Comparison of ENCODE assay signal across 1 cellular context in the genomic region with DNA sequence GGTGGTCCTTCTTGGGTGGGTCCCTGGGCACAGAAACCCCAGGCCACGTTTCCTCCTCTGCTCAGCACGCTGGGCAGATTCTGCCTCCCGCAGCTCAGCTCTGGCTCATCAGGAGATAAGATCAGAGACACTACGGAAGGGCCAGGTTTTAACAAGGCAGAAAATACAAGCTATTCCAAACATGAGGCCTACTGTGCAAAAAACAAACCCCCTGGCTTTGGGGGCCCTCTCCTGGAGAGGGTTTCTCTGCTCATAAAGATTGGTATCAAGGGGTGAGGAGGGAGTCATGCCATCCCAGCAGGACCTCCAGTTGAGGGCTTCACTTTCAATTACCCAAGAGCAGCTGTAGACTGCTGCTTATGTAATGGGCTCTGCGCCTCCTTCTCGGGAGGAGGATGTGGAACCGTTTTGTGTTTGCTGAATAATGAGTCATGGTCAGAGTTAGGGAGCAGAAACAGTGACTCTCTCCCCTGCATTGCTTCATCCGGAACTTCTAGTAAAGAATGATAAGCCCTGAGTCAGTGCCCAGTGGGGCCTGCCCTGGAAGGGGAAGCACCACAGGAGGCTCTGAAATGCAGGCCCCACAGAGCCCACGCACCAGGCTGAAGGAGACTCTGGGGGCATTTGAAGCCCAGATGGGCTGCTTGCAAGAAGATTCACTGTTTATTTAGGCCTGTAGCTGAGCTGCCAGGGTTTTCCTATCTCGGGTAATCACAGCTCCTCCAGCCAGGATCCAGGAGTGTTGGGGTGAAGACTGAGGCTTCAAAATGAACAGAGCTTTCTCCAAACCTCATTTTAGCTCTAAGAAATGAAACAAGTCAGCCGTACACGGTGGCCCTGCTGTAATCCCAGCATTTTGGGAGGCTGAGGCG.
TF ChIP-seq lines count a peak whose summit lies in the region.

No MANE protein-coding gene starts in this region.

TF ChIP-seq in HepG2, 621 proteins besides CTCF, POLR2A, EP300 and RAD21 (continued from another document and continues in another):
- TF ChIP-seq, protein P1, sequence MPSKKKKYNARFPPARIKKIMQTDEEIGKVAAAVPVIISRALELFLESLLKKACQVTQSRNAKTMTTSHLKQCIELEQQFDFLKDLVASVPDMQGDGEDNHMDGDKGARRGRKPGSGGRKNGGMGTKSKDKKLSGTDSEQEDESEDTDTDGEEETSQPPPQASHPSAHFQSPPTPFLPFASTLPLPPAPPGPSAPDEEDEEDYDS (CRISPR knock-in tag; IDR thresholded peaks at IDR 0.05): 0 out of 2 replicates have a peak, but pooled peaks have one; percentile 23
- TF ChIP-seq ZNF512 (CRISPR knock-in tag; IDR thresholded peaks at IDR 0.05) (no peak), ZBTB3 (CRISPR knock-in tag; IDR thresholded peaks at IDR 0.05; ENCODE audit: borderline replicate concordance, low read depth) (no peak), PITX1 (CRISPR knock-in tag; IDR thresholded peaks at IDR 0.05) (peak; percentile 82), ZNF234 (CRISPR knock-in tag; conservative IDR thresholded peaks at IDR 0.05) (no peak), NCOA2 (CRISPR knock-in tag; IDR thresholded peaks at IDR 0.05) (peak; percentile 78), PRDM10 (CRISPR knock-in tag; IDR thresholded peaks at IDR 0.05; ENCODE audit: low read depth) (peak; percentile 79), SMYD3 (CRISPR knock-in tag; IDR thresholded peaks at IDR 0.05) (no peak), ZSCAN22 (CRISPR knock-in tag; IDR thresholded peaks at IDR 0.05) (no peak), ZNF782 (CRISPR knock-in tag; IDR thresholded peaks at IDR 0.05; ENCODE audit: borderline replicate concordance) (no peak), FOSL2 (CRISPR knock-in tag; IDR thresholded peaks at IDR 0.05) (peak; percentile 99), ZNF441 (CRISPR knock-in tag; IDR thresholded peaks at IDR 0.05; ENCODE audit: borderline replicate concordance) (peak; percentile 53; the same call in 1 of the 2 replicates), SNAI1 (CRISPR knock-in tag; IDR thresholded peaks at IDR 0.05; ENCODE audit: borderline replicate concordance) (no peak), ZZZ3 (CRISPR knock-in tag; IDR thresholded peaks at IDR 0.05; ENCODE audit: borderline replicate concordance) (no peak; the same call in 1 of the 2 replicates), SAP130 (CRISPR knock-in tag; IDR thresholded peaks at IDR 0.05; ENCODE audit: low read depth) (peak; percentile 86), ZSCAN25 (CRISPR knock-in tag; IDR thresholded peaks at IDR 0.05) (peak; percentile 81; the same call in 1 of the 2 replicates), NFIC (IDR thresholded peaks at IDR 0.05; ENCODE audit: low read length) (0 out of 2 replicates have a peak, but pooled peaks have one; percentile 26), HMGXB3 (CRISPR knock-in tag; IDR thresholded peaks at IDR 0.05; ENCODE audit: borderline replicate concordance) (peak; percentile 71; the same call in 1 of the 2 replicates), SMARCC2 (IDR thresholded peaks at IDR 0.05) (0 out of 2 replicates have a peak, but pooled peaks have one; percentile 34), CC2D1A (CRISPR knock-in tag; IDR thresholded peaks at IDR 0.05) (no peak), KAT8 (CRISPR knock-in tag; IDR thresholded peaks at IDR 0.05) (peak; percentile 89)
- TF ChIP-seq, protein P2, sequence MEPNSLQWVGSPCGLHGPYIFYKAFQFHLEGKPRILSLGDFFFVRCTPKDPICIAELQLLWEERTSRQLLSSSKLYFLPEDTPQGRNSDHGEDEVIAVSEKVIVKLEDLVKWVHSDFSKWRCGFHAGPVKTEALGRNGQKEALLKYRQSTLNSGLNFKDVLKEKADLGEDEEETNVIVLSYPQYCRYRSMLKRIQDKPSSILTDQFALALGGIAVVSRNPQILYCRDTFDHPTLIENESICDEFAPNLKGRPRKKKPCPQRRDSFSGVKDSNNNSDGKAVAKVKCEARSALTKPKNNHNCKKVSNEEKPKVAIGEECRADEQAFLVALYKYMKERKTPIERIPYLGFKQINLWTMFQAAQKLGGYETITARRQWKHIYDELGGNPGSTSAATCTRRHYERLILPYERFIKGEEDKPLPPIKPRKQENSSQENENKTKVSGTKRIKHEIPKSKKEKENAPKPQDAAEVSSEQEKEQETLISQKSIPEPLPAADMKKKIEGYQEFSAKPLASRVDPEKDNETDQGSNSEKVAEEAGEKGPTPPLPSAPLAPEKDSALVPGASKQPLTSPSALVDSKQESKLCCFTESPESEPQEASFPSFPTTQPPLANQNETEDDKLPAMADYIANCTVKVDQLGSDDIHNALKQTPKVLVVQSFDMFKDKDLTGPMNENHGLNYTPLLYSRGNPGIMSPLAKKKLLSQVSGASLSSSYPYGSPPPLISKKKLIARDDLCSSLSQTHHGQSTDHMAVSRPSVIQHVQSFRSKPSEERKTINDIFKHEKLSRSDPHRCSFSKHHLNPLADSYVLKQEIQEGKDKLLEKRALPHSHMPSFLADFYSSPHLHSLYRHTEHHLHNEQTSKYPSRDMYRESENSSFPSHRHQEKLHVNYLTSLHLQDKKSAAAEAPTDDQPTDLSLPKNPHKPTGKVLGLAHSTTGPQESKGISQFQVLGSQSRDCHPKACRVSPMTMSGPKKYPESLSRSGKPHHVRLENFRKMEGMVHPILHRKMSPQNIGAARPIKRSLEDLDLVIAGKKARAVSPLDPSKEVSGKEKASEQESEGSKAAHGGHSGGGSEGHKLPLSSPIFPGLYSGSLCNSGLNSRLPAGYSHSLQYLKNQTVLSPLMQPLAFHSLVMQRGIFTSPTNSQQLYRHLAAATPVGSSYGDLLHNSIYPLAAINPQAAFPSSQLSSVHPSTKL (CRISPR knock-in tag; IDR thresholded peaks at IDR 0.05): peak; percentile 96
- TF ChIP-seq, protein P3, sequence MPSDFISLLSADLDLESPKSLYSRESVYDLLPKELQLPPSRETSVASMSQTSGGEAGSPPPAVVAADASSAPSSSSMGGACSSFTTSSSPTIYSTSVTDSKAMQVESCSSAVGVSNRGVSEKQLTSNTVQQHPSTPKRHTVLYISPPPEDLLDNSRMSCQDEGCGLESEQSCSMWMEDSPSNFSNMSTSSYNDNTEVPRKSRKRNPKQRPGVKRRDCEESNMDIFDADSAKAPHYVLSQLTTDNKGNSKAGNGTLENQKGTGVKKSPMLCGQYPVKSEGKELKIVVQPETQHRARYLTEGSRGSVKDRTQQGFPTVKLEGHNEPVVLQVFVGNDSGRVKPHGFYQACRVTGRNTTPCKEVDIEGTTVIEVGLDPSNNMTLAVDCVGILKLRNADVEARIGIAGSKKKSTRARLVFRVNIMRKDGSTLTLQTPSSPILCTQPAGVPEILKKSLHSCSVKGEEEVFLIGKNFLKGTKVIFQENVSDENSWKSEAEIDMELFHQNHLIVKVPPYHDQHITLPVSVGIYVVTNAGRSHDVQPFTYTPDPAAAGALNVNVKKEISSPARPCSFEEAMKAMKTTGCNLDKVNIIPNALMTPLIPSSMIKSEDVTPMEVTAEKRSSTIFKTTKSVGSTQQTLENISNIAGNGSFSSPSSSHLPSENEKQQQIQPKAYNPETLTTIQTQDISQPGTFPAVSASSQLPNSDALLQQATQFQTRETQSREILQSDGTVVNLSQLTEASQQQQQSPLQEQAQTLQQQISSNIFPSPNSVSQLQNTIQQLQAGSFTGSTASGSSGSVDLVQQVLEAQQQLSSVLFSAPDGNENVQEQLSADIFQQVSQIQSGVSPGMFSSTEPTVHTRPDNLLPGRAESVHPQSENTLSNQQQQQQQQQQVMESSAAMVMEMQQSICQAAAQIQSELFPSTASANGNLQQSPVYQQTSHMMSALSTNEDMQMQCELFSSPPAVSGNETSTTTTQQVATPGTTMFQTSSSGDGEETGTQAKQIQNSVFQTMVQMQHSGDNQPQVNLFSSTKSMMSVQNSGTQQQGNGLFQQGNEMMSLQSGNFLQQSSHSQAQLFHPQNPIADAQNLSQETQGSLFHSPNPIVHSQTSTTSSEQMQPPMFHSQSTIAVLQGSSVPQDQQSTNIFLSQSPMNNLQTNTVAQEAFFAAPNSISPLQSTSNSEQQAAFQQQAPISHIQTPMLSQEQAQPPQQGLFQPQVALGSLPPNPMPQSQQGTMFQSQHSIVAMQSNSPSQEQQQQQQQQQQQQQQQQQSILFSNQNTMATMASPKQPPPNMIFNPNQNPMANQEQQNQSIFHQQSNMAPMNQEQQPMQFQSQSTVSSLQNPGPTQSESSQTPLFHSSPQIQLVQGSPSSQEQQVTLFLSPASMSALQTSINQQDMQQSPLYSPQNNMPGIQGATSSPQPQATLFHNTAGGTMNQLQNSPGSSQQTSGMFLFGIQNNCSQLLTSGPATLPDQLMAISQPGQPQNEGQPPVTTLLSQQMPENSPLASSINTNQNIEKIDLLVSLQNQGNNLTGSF (CRISPR knock-in tag; IDR thresholded peaks at IDR 0.05): no peak
- TF ChIP-seq, protein P4, sequence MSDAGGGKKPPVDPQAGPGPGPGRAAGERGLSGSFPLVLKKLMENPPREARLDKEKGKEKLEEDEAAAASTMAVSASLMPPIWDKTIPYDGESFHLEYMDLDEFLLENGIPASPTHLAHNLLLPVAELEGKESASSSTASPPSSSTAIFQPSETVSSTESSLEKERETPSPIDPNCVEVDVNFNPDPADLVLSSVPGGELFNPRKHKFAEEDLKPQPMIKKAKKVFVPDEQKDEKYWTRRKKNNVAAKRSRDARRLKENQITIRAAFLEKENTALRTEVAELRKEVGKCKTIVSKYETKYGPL (CRISPR knock-in tag; IDR thresholded peaks at IDR 0.05): peak; percentile 96
- TF ChIP-seq, protein P5, sequence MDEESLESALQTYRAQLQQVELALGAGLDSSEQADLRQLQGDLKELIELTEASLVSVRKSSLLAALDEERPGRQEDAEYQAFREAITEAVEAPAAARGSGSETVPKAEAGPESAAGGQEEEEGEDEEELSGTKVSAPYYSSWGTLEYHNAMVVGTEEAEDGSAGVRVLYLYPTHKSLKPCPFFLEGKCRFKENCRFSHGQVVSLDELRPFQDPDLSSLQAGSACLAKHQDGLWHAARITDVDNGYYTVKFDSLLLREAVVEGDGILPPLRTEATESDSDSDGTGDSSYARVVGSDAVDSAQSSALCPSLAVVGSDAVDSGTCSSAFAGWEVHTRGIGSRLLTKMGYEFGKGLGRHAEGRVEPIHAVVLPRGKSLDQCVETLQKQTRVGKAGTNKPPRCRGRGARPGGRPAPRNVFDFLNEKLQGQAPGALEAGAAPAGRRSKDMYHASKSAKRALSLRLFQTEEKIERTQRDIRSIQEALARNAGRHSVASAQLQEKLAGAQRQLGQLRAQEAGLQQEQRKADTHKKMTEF (CRISPR knock-in tag; IDR thresholded peaks at IDR 0.05): peak; percentile 82
